Comparison of ENCODE assay signal across 18 cellular contexts in genomic region chr1:10708807-10709523, GRCh38.
DNase-seq lines count a peak whose midpoint lies in the region; ATAC-seq, FAIRE-seq and TF ChIP-seq lines count a peak whose summit lies in the region.
"Had no signal": no experiment of that assay in that cellular context is flagged by ENCODE, and none has a peak within 500 bp of the region (broad histone marks: within the 10 kb centered on the region; RNA-seq: fewer than 3 reads in every experiment).

No MANE protein-coding gene starts in this region.

- H2AK5ac ChIP-seq in mesendoderm (ENCODE audit: low read length): no peak overlapping the region

- H3K23ac ChIP-seq in mesendoderm (ENCODE audit: low read length): no peak overlapping the region

- H3K79me1 ChIP-seq in mesendoderm (ENCODE audit: low read length): no peaks in the 10 kb centered on the region

- no peak overlapping the region for H3K9ac ChIP-seq in mesendoderm (ENCODE audit: low read length)

- H3K27me3 ChIP-seq in cardiac muscle cell (no peaks in the 10 kb centered on the region), ectodermal cell (ENCODE audit: control insufficient read depth, insufficient read depth, low read length, poor library complexity, severe bottlenecking) (peaks cover 13% of the 10 kb centered on the region), mesendoderm (ENCODE audit: insufficient read depth, low read length, poor library complexity) (no peaks in the 10 kb centered on the region), body of pancreas (no peaks in the 10 kb centered on the region)

- no peak overlapping the region for H3K4me3 ChIP-seq in cardiac muscle cell
- no peak overlapping the region for H3K4me3 ChIP-seq in ectodermal cell (ENCODE audit: insufficient read depth, low read depth, low read length)
- no peak overlapping the region for H3K4me3 ChIP-seq in mesendoderm (ENCODE audit: low read length)
- no peak overlapping the region for H3K4me3 ChIP-seq in body of pancreas

- H3K36me3 ChIP-seq in cardiac muscle cell: no peaks in the 10 kb centered on the region
- H3K36me3 ChIP-seq in ectodermal cell (ENCODE audit: control insufficient read depth, insufficient read depth, low read length): no peaks in the 10 kb centered on the region
- H3K36me3 ChIP-seq in mesendoderm (ENCODE audit: control insufficient read depth, insufficient read depth, low read length): no peaks in the 10 kb centered on the region
- H3K36me3 ChIP-seq in body of pancreas (replicated peaks in 1 of 2; ENCODE audit: insufficient read depth in 1 of 2, low read depth in 2 of 2): no peaks in the 10 kb centered on the region

- no peak overlapping the region for H4K5ac ChIP-seq in mesendoderm (ENCODE audit: low read length)

- 31 to 39% methylated on average over 26 of the region's 26 CpGs for WGBS in ectodermal cell, 2 experiments
- no CpG with 5 or more reads among the region's 26 CpGs for WGBS in mesendoderm (ENCODE audit: extremely low coverage, insufficient coverage, low lambda C conversion rate)
- 67 to 80% methylated on average over 20 to 25 of the region's 26 CpGs for WGBS in body of pancreas, 2 donors

- intact Hi-C loops in Right ventricle myocardium inferior (cut with DNase I) (no loop called here), body of pancreas (cut with DNase I) (no loop called here)

- FAIRE-seq in urothelium cell line (lab: Jason Lieb, UNC): peak; percentile 17
- FAIRE-seq: A204.1, GM12892 had no signal

- no peak for TF ChIP-seq CTCF in cardiac muscle cell (IDR thresholded peaks at IDR 0.05; ENCODE audit: low read depth, low read length)
- no peak for TF ChIP-seq CTCF in body of pancreas (IDR thresholded peaks at IDR 0.05)
- TF ChIP-seq CTCF in GM10266 (IDR thresholded peaks at IDR 0.05; ENCODE audit: control insufficient read depth, insufficient read depth, low read depth, missing control alignments): no peak

- H3K18ac ChIP-seq in mesendoderm (ENCODE audit: low read length): no peak overlapping the region

- ATAC-seq in Right ventricle myocardium inferior: no peak
- ATAC-seq in HG03378 (IDR thresholded peaks at IDR 0.05; ENCODE audit: unreplicated experiment): no peak
- no peak for ATAC-seq in body of pancreas

- H3K56ac ChIP-seq in mesendoderm (ENCODE audit: low read length): peak overlapping the region; percentile 29

- no peak overlapping the region for H2BK120ac ChIP-seq in mesendoderm (ENCODE audit: low read depth, low read length)

- no peaks in the 10 kb centered on the region for H3K9me3 ChIP-seq in cardiac muscle cell (ENCODE audit: low read depth)
- no peaks in the 10 kb centered on the region for H3K9me3 ChIP-seq in ectodermal cell (ENCODE audit: control insufficient read depth, low read length)
- no peaks in the 10 kb centered on the region for H3K9me3 ChIP-seq in body of pancreas

- peak overlapping the region; percentile 35 for H3K27ac ChIP-seq in cardiac muscle cell
- H3K27ac ChIP-seq in ectodermal cell (ENCODE audit: insufficient read depth, low read depth, low read length, poor library complexity, severe bottlenecking): peak overlapping the region; percentile 89
- no peak overlapping the region for H3K27ac ChIP-seq in mesendoderm (ENCODE audit: low read depth, low read length)
- H3K27ac ChIP-seq in body of pancreas: no peak overlapping the region

- H3K4ac ChIP-seq in mesendoderm (ENCODE audit: low read depth, low read length): no peak overlapping the region

- no peak overlapping the region for H3K4me2 ChIP-seq in mesendoderm (ENCODE audit: low read length)

- H4K8ac ChIP-seq in mesendoderm (ENCODE audit: low read depth, low read length): no peak overlapping the region

- H2BK15ac ChIP-seq in mesendoderm (replicated peaks; ENCODE audit: low read depth): no peak overlapping the region

- H3K4me1 ChIP-seq in cardiac muscle cell (ENCODE audit: low read depth): peaks cover 65% of the 10 kb centered on the region
- H3K4me1 ChIP-seq in ectodermal cell (ENCODE audit: control insufficient read depth, insufficient read depth, low read length): peaks cover 77% of the 10 kb centered on the region
- H3K4me1 ChIP-seq in mesendoderm (ENCODE audit: control insufficient read depth, low read depth, low read length): peaks cover 2% of the 10 kb centered on the region
- H3K4me1 ChIP-seq in body of pancreas: peaks cover 19% of the 10 kb centered on the region

- H2BK5ac ChIP-seq in mesendoderm (ENCODE audit: low read length): no peak overlapping the region

- H3K79me2 ChIP-seq in mesendoderm (ENCODE audit: control insufficient read depth, insufficient read depth, low read length): no peaks in the 10 kb centered on the region

- no peak for DNase-seq in cardiac muscle cell (ENCODE audit: low read depth in 1 of 2, low spot score in 1 of 2)
- no peak for DNase-seq in Right ventricle myocardium inferior (ENCODE audit: missing footprints)
- no peak for DNase-seq in mesendoderm
- no peak for DNase-seq in urothelium cell line (ENCODE audit: low spot score)
- no peak for DNase-seq in body of pancreas
- DNase-seq in GM10266 (ENCODE audit: extremely low spot score): no peak
- DNase-seq: DMS 273 treated with DMSO at 0.1 percent for 48 hours, GDM1, GOT3, HFFc6, IMR-90, Kasumi-1, NCI-H187 treated with DMSO at 0.1 percent for 48 hours, NCI-H82 had no signal

- TF ChIP-seq POLR2A in body of pancreas (IDR thresholded peaks at IDR 0.05): no peak

Comparison
In these comparisons a context has a peak if more than half of its experiments do, and no peak if none do; other contexts are left out.
1. H3K27ac ChIP-seq: peak in cardiac muscle cell (single experiment) and ectodermal cell (single experiment); none in mesendoderm (single experiment) and body of pancreas (0 of 4).